ENCODE assay signal across 27 cellular contexts in genomic region chr6:30097902-30098606, GRCh38. TPM values are rescaled to one million over a fixed set of nuclear protein-coding genes. Genes with fewer than 3 reads are reported as not detected.
DNase-seq lines count a peak whose midpoint lies in the region; ATAC-seq and TF ChIP-seq lines count a peak whose summit lies in the region.
"Had no signal": no experiment of that assay in that cellular context is flagged by ENCODE, and none has a peak within 500 bp of the region (broad histone marks: within the 10 kb centered on the region; RNA-seq: fewer than 3 reads in every experiment).

No MANE protein-coding gene starts in this region.

- no peaks in the 10 kb centered on the region for H3K9me2 ChIP-seq in OCI-LY7 (ENCODE audit: insufficient read depth, low read length)

- DNase-seq in activated CD8-positive, alpha-beta T cell treated with anti-CD3 and anti-CD28 coated beads for 36 hours, result peak; percentile 17
- DNase-seq in activated CD8-positive, alpha-beta T cell treated with anti-CD3 and anti-CD28 coated beads, Interleukin-2, amount 10 ng/mL, durations not matched to agents 7 days and 5 days, result no peak
- DNase-seq in KBM-7 (peak; percentile 21), colonic mucosa (peak; percentile 78), stomach (peak; percentile 32), OCI-LY7 (ENCODE audit: low spot score) (no peak), 8988T (no peak)
- DNase-seq: activated CD4-positive, alpha-beta T cell treated with anti-CD3 and anti-CD28 coated beads, Interleukin-2, amount 10 ng/mL, durations not matched to agents 24 days and 14 days; activated CD8-positive, alpha-beta memory T cell treated with anti-CD3 and anti-CD28 coated beads, Interleukin-2, amount 50 U/mL, for 4 hours; amniotic stem cell; H7; IMR-90; lower lobe of right lung; stimulated activated CD4-positive, alpha-beta T cell treated with anti-CD3 and anti-CD28 coated beads, Interleukin-2, amount 100 ng/mL, for 48 hours; stimulated activated naive CD4-positive, alpha-beta T cell treated with Interleukin-2 at 50 U/mL for 16 hours; thyroid gland had no signal

- H3K27me3 Mint-ChIP-seq in activated CD8-positive, alpha-beta T cell treated with anti-CD3 and anti-CD28 coated beads for 36 hours, result peaks cover 51% of the 10 kb centered on the region
- peaks cover 70% of the 10 kb centered on the region for H3K27me3 Mint-ChIP-seq in activated CD8-positive, alpha-beta T cell treated with anti-CD3 and anti-CD28 coated beads, Interleukin-2, amount 10 ng/mL, durations not matched to agents 7 days and 5 days (ENCODE audit: low read depth)

- H2AFZ ChIP-seq in OCI-LY7 (ENCODE audit: low read length), result no peak overlapping the region

- H3K36me3 Mint-ChIP-seq in activated CD8-positive, alpha-beta T cell treated with anti-CD3 and anti-CD28 coated beads for 36 hours (ENCODE audit: low read depth), result no peaks in the 10 kb centered on the region
- no peaks in the 10 kb centered on the region for H3K36me3 Mint-ChIP-seq in activated CD8-positive, alpha-beta T cell treated with anti-CD3 and anti-CD28 coated beads, Interleukin-2, amount 10 ng/mL, durations not matched to agents 7 days and 5 days (ENCODE audit: low read depth)

- no peak for TF ChIP-seq POLR2A in stomach (IDR thresholded peaks at IDR 0.05)

- POLR2A ChIA-PET in activated CD8-positive, alpha-beta T cell treated with anti-CD3 and anti-CD28 coated beads for 36 hours (lab: Charles Lee), result interaction anchor here (0.8 to 1.4 kb wide), 2 partner anchors 37 to 94 kb away, joined by 3 to 4 read pairs; partner anchors contain the start of gene POLR1H
- POLR2A ChIA-PET in activated CD8-positive, alpha-beta T cell treated with anti-CD3 and anti-CD28 coated beads, Interleukin-2, amount 10 ng/mL, durations not matched to agents 7 days and 5 days (lab: Charles Lee), result no interaction called here
- POLR2A ChIA-PET in OCI-LY7 (lab: Charles Lee), result interaction anchor here (1.2 kb wide), 1 partner anchor 70 kb away, joined by 3 read pairs; no protein-coding TSS in a partner anchor

- H3K36me3 ChIP-seq in colonic mucosa, result no peaks in the 10 kb centered on the region
- H3K36me3 ChIP-seq in stomach, result no peaks in the 10 kb centered on the region
- no peaks in the 10 kb centered on the region for H3K36me3 ChIP-seq in OCI-LY7 (ENCODE audit: insufficient read depth, low read length)
- H3K36me3 ChIP-seq: lower lobe of right lung, thyroid gland had no signal

- TF ChIP-seq CTCF in activated CD8-positive, alpha-beta T cell treated with anti-CD3 and anti-CD28 coated beads for 36 hours (IDR thresholded peaks at IDR 0.05), result no peak
- TF ChIP-seq CTCF in colonic mucosa (IDR thresholded peaks at IDR 0.05) (no peak), stomach (IDR thresholded peaks at IDR 0.05) (no peak), OCI-LY7 (conservative IDR thresholded peaks at IDR 0.05; ENCODE audit: low read length) (no peak)

- in situ Hi-C loops in KBM-7 (cut with MboI; ENCODE audit: low pct_unique_long_range_greater_than_20kb, low sequenced_read_pairs), result no loop called here

- 41 to 59% (median 52%) methylated on average over 2 of the region's 2 CpGs for WGBS in stomach, 5 donors

- TF ChIP-seq EP300 in stomach (IDR thresholded peaks at IDR 0.05), result no peak

- no peaks in the 10 kb centered on the region for H3K9me3 ChIP-seq in colonic mucosa
- no peaks in the 10 kb centered on the region for H3K9me3 ChIP-seq in stomach
- H3K9me3 ChIP-seq in OCI-LY7 (ENCODE audit: low read length), result no peaks in the 10 kb centered on the region
- H3K9me3 ChIP-seq: A549, lower lobe of right lung, thyroid gland had no signal

- H3K4me1 ChIP-seq in colonic mucosa (peaks cover 12% of the 10 kb centered on the region), stomach (peaks cover 25 to 47% (median 33%) of the 10 kb centered on the region in 4 donors), OCI-LY7 (ENCODE audit: insufficient read depth, low read length, poor library complexity, severe bottlenecking) (peaks cover 16% of the 10 kb centered on the region)

- H3K27ac Mint-ChIP-seq in activated CD8-positive, alpha-beta T cell treated with anti-CD3 and anti-CD28 coated beads for 36 hours, result no peak overlapping the region
- no peak overlapping the region for H3K27ac Mint-ChIP-seq in activated CD8-positive, alpha-beta T cell treated with anti-CD3 and anti-CD28 coated beads, Interleukin-2, amount 10 ng/mL, durations not matched to agents 7 days and 5 days
- H3K27ac Mint-ChIP-seq: activated CD4-positive, alpha-beta T cell treated with anti-CD3 and anti-CD28 coated beads, Interleukin-2, amount 10 ng/mL, durations not matched to agents 24 days and 14 days; activated T-helper 2 cell treated with anti-CD3 and anti-CD28 coated beads, Interferon-gamma antibody, Interleukin-2, Interleukin-4, amounts not matched to agents 10 μg/mL and 5 μg/mL and 100 μg/mL, durations not matched to agents 14 hours and 24 hours and 36 hours had no signal

- H3K27ac ChIP-seq in colonic mucosa (no peak overlapping the region), stomach (peak overlapping the region in 2 of 5 donors; percentile 19 to 47), OCI-LY7 (ENCODE audit: low read depth, low read length, poor library complexity, severe bottlenecking) (no peak overlapping the region)
- H3K27ac ChIP-seq: A549, lower lobe of right lung, thyroid gland had no signal

- no peak overlapping the region for H3K4me2 ChIP-seq in OCI-LY7 (ENCODE audit: low read length)
- H3K4me2 ChIP-seq: A549, smooth muscle cell had no signal

- CTCF ChIA-PET in activated CD8-positive, alpha-beta T cell treated with anti-CD3 and anti-CD28 coated beads for 36 hours (lab: Charles Lee), result interaction anchor here (3.2 kb wide), 1 partner anchor 33 kb away, joined by 18 read pairs; no protein-coding TSS in a partner anchor
- CTCF ChIA-PET in activated CD8-positive, alpha-beta T cell treated with anti-CD3 and anti-CD28 coated beads, Interleukin-2, amount 10 ng/mL, durations not matched to agents 7 days and 5 days (lab: Charles Lee), result interaction anchor here (1.0 kb wide), 1 partner anchor 33 kb away, joined by 4 read pairs; no protein-coding TSS in a partner anchor
- CTCF ChIA-PET in OCI-LY7 (lab: Charles Lee; ENCODE audit: unreplicated experiment), result no interaction called here

- H3K27me3 ChIP-seq in colonic mucosa, result no peaks in the 10 kb centered on the region
- peaks cover 0 to 76% (median 13%) of the 10 kb centered on the region in 3 donors for H3K27me3 ChIP-seq in stomach
- H3K27me3 ChIP-seq: thyroid gland had no signal

- H3K4me3 Mint-ChIP-seq in activated CD8-positive, alpha-beta T cell treated with anti-CD3 and anti-CD28 coated beads for 36 hours, result no peak overlapping the region
- H3K4me3 Mint-ChIP-seq in activated CD8-positive, alpha-beta T cell treated with anti-CD3 and anti-CD28 coated beads, Interleukin-2, amount 10 ng/mL, durations not matched to agents 7 days and 5 days, result no peak overlapping the region
- H3K4me3 Mint-ChIP-seq: activated CD4-positive, alpha-beta T cell treated with anti-CD3 and anti-CD28 coated beads, Interleukin-2, amount 10 ng/mL, durations not matched to agents 24 days and 14 days had no signal

- intact Hi-C loops in activated CD8-positive, alpha-beta T cell treated with anti-CD3 and anti-CD28 coated beads for 36 hours (cut with micrococcal nuclease), result no loop called here
- intact Hi-C loops in colonic mucosa (cut with DNase I) (no loop called here), stomach (cut with DNase I; ENCODE audit: low total_unique reads) (no loop called here), OCI-LY7 (cut with micrococcal nuclease; ENCODE audit: unreplicated experiment) (no loop called here)

- no peaks in the 10 kb centered on the region for H3K9me3 Mint-ChIP-seq in activated CD8-positive, alpha-beta T cell treated with anti-CD3 and anti-CD28 coated beads for 36 hours
- no peaks in the 10 kb centered on the region for H3K9me3 Mint-ChIP-seq in activated CD8-positive, alpha-beta T cell treated with anti-CD3 and anti-CD28 coated beads, Interleukin-2, amount 10 ng/mL, durations not matched to agents 7 days and 5 days (ENCODE audit: insufficient read depth)
- H3K9me3 Mint-ChIP-seq: activated CD4-positive, alpha-beta T cell treated with anti-CD3 and anti-CD28 coated beads, Interleukin-2, amount 10 ng/mL, durations not matched to agents 24 days and 14 days; activated T-helper 2 cell treated with anti-CD3 and anti-CD28 coated beads, Interferon-gamma antibody, Interleukin-2, Interleukin-4, amounts not matched to agents 10 μg/mL and 5 μg/mL and 100 μg/mL, durations not matched to agents 14 hours and 24 hours and 36 hours had no signal

- H3K4me3 ChIP-seq in colonic mucosa (no peak overlapping the region), stomach (no peak overlapping the region), OCI-LY7 (ENCODE audit: low read depth, low read length, poor library complexity, severe bottlenecking) (no peak overlapping the region)
- H3K4me3 ChIP-seq: A549, lower lobe of right lung, smooth muscle cell, thyroid gland had no signal

- H3K9ac ChIP-seq in colonic mucosa (ENCODE audit: low read depth in 2 of 2, low read length in 2 of 2), result no peak overlapping the region

- peaks cover 34% of the 10 kb centered on the region for H3K4me1 Mint-ChIP-seq in activated CD8-positive, alpha-beta T cell treated with anti-CD3 and anti-CD28 coated beads for 36 hours (ENCODE audit: low read depth)
- H3K4me1 Mint-ChIP-seq in activated CD8-positive, alpha-beta T cell treated with anti-CD3 and anti-CD28 coated beads, Interleukin-2, amount 10 ng/mL, durations not matched to agents 7 days and 5 days (ENCODE audit: low read depth), result peaks cover 38% of the 10 kb centered on the region

- no peak for ATAC-seq in activated CD8-positive, alpha-beta T cell treated with anti-CD3 and anti-CD28 coated beads for 36 hours
- no peak for ATAC-seq in activated CD8-positive, alpha-beta T cell treated with anti-CD3 and anti-CD28 coated beads, Interleukin-2, amount 10 ng/mL, durations not matched to agents 7 days and 5 days
- no peak for ATAC-seq in GM18517 (IDR thresholded peaks at IDR 0.05; ENCODE audit: unreplicated experiment)
- ATAC-seq: A549, lower lobe of right lung, Right ventricle myocardium inferior had no signal

- no peaks in the 10 kb centered on the region for H4K20me1 ChIP-seq in OCI-LY7 (ENCODE audit: insufficient read depth, low read length)

- H3K79me2 ChIP-seq in OCI-LY7 (ENCODE audit: insufficient read depth, low read depth, low read length), result no peaks in the 10 kb centered on the region

- no TSS peak for BruUV-seq in OCI-LY7 (replicated peaks; lab: Mats Ljungman, UMichigan)

RNA-seq across cellular contexts. Expression of gene TRIM31, which starts 14.8 kb away (rescaled TPM):
- not detected for total RNA-seq in activated CD8-positive, alpha-beta T cell treated with anti-CD3 and anti-CD28 coated beads for 36 hours
- not detected for total RNA-seq in activated CD8-positive, alpha-beta T cell treated with anti-CD3 and anti-CD28 coated beads, Interleukin-2, amount 10 ng/mL, durations not matched to agents 7 days and 5 days
- total RNA-seq in colonic mucosa, result 10 to 100 TPM; 44.4 to 51.2 TPM
- total RNA-seq in stomach, result 10 to 100 TPM in 2 of 5 donors, 1 to 10 TPM in 1, not detected in 2; 4.6 to 12.3 (median 11.0) TPM
- 10 to 100 TPM in 1 of 3 donors, 1 to 10 TPM in 2; 1.2 to 52.2 (median 4.3) TPM for polyA plus RNA-seq in stomach
- not detected in 2 replicates for total RNA-seq in OCI-LY7 (2014; rRNA removed; shearing (Covaris generic))
- total RNA-seq in OCI-LY7 (2022), result not detected in 2 replicates
- total RNA-seq: activated T-helper 2 cell treated with anti-CD3 and anti-CD28 coated beads, Interferon-gamma antibody, Interleukin-2, Interleukin-4, amounts not matched to agents 10 μg/mL and 5 μg/mL and 100 μg/mL, durations not matched to agents 14 hours and 24 hours and 36 hours; bronchial epithelial cell; fibroblast of lung; H7; IMR-90; omental fat pad; renal cortical epithelial cell; Right ventricle myocardium inferior; thyroid gland had no signal
- polyA plus RNA-seq: BJ, fibroblast of lung, IMR-90, keratinocyte, smooth muscle cell had no signal

RNA-seq across cellular contexts. Expression of gene RNF39, which starts 22.5 kb away (rescaled TPM):
- not detected for total RNA-seq in activated CD8-positive, alpha-beta T cell treated with anti-CD3 and anti-CD28 coated beads for 36 hours
- total RNA-seq in activated CD8-positive, alpha-beta T cell treated with anti-CD3 and anti-CD28 coated beads, Interleukin-2, amount 10 ng/mL, durations not matched to agents 7 days and 5 days, result not detected
- 1 to 10 TPM in 1 of 2 donors, under 1 TPM in 1; 0.93 to 1.6 TPM for total RNA-seq in colonic mucosa
- 10 to 100 TPM in 1 of 5 donors, 1 to 10 TPM in 1, under 1 TPM in 1, not detected in 2; 0.18 to 13.5 (median 7.1) TPM for total RNA-seq in stomach
- polyA plus RNA-seq in stomach, result 1 to 10 TPM; 2.4 to 3.4 (median 3.2) TPM
- not detected in 2 replicates for total RNA-seq in OCI-LY7 (2014; rRNA removed; shearing (Covaris generic))
- not detected in 2 replicates for total RNA-seq in OCI-LY7 (2022)
- total RNA-seq: activated CD4-positive, alpha-beta T cell treated with anti-CD3 and anti-CD28 coated beads, Interleukin-2, amount 10 ng/mL, durations not matched to agents 24 days and 14 days; activated T-helper 2 cell treated with anti-CD3 and anti-CD28 coated beads, Interferon-gamma antibody, Interleukin-2, Interleukin-4, amounts not matched to agents 10 μg/mL and 5 μg/mL and 100 μg/mL, durations not matched to agents 14 hours and 24 hours and 36 hours; fibroblast of lung; IMR-90; Right ventricle myocardium inferior; thyroid gland had no signal
- polyA plus RNA-seq: A549, BJ, fibroblast of lung, IMR-90 had no signal

RNA-seq across cellular contexts. Expression of gene PPP1R11, which starts 31.1 kb away (rescaled TPM):
- 10 to 100 TPM; 33.8 to 34.1 TPM for total RNA-seq in activated CD8-positive, alpha-beta T cell treated with anti-CD3 and anti-CD28 coated beads for 36 hours
- total RNA-seq in activated CD8-positive, alpha-beta T cell treated with anti-CD3 and anti-CD28 coated beads, Interleukin-2, amount 10 ng/mL, durations not matched to agents 7 days and 5 days, result 10 to 100 TPM; 48.1 to 50.3 TPM
- total RNA-seq in colonic mucosa, result 10 to 100 TPM; 77.9 to 87.1 TPM
- total RNA-seq in stomach, result 100 to 1,000 TPM in 1 of 5 donors, 10 to 100 TPM in 3, 1 to 10 TPM in 1; 1.2 to 141 (median 30.4) TPM
- 100 to 1,000 TPM in 1 of 3 donors, 10 to 100 TPM in 2; 67.8 to 106 (median 69.7) TPM for polyA plus RNA-seq in stomach
- total RNA-seq in OCI-LY7 (2014; rRNA removed; shearing (Covaris generic)), result 30.6 and 35.6 TPM in 2 replicates
- 36.5 and 40.1 TPM in 2 replicates for total RNA-seq in OCI-LY7 (2022)

RNA-seq across cellular contexts. Expression of gene POLR1H, which starts 37.0 kb away (rescaled TPM):
- total RNA-seq in activated CD8-positive, alpha-beta T cell treated with anti-CD3 and anti-CD28 coated beads for 36 hours, result 10 to 100 TPM; 53.0 to 58.1 TPM
- total RNA-seq in activated CD8-positive, alpha-beta T cell treated with anti-CD3 and anti-CD28 coated beads, Interleukin-2, amount 10 ng/mL, durations not matched to agents 7 days and 5 days, result 10 to 100 TPM; 52.3 to 60.4 TPM
- total RNA-seq in colonic mucosa (10 to 100 TPM; 33.2 to 38.4 TPM), stomach (10 to 100 TPM in 3 of 5 donors, 1 to 10 TPM in 2; 4.1 to 44.2 (median 21.7) TPM), OCI-LY7 (2022) (39.3 and 43.1 TPM in 2 replicates)
- 10 to 100 TPM; 36.0 to 65.1 (median 52.3) TPM for polyA plus RNA-seq in stomach
- total RNA-seq in OCI-LY7 (2014; rRNA removed; shearing (Covaris generic)), result 60.5 and 67.5 TPM in 2 replicates

RNA-seq across cellular contexts. Expression of gene TRIM40, which starts 37.9 kb away (rescaled TPM):
- not detected for total RNA-seq in activated CD8-positive, alpha-beta T cell treated with anti-CD3 and anti-CD28 coated beads for 36 hours
- not detected for total RNA-seq in activated CD8-positive, alpha-beta T cell treated with anti-CD3 and anti-CD28 coated beads, Interleukin-2, amount 10 ng/mL, durations not matched to agents 7 days and 5 days
- total RNA-seq in colonic mucosa (10 to 100 TPM; 10.7 to 17.0 TPM), stomach (not detected), OCI-LY7 (2022) (not detected in 2 replicates)
- not detected for polyA plus RNA-seq in stomach
- not detected in 2 replicates for total RNA-seq in OCI-LY7 (2014; rRNA removed; shearing (Covaris generic))
- total RNA-seq: activated CD4-positive, alpha-beta T cell treated with anti-CD3 and anti-CD28 coated beads, Interleukin-2, amount 10 ng/mL, durations not matched to agents 24 days and 14 days; activated T-helper 2 cell treated with anti-CD3 and anti-CD28 coated beads, Interferon-gamma antibody, Interleukin-2, Interleukin-4, amounts not matched to agents 10 μg/mL and 5 μg/mL and 100 μg/mL, durations not matched to agents 14 hours and 24 hours and 36 hours; bronchial epithelial cell; fibroblast of lung; H7; IMR-90; lower lobe of right lung; omental fat pad; renal cortical epithelial cell; Right ventricle myocardium inferior; smooth muscle cell; thyroid gland had no signal
- polyA plus RNA-seq: BJ, fibroblast of lung, IMR-90, keratinocyte, smooth muscle cell had no signal

Comparison
In these comparisons a context has a peak if more than half of its experiments do, and no peak if none do; other contexts are left out.
1. DNase-seq: peak in activated CD8-positive, alpha-beta T cell treated with anti-CD3 and anti-CD28 coated beads for 36 hours (single experiment), KBM-7 (single experiment), colonic mucosa (single experiment) and stomach (single experiment); none in activated CD8-positive, alpha-beta T cell treated with anti-CD3 and anti-CD28 coated beads, Interleukin-2, amount 10 ng/mL, durations not matched to agents 7 days and 5 days (single experiment), OCI-LY7 (single experiment) and 8988T (single experiment).